Comparison of ENCODE assay signal across 8 cellular contexts in the genomic region with DNA sequence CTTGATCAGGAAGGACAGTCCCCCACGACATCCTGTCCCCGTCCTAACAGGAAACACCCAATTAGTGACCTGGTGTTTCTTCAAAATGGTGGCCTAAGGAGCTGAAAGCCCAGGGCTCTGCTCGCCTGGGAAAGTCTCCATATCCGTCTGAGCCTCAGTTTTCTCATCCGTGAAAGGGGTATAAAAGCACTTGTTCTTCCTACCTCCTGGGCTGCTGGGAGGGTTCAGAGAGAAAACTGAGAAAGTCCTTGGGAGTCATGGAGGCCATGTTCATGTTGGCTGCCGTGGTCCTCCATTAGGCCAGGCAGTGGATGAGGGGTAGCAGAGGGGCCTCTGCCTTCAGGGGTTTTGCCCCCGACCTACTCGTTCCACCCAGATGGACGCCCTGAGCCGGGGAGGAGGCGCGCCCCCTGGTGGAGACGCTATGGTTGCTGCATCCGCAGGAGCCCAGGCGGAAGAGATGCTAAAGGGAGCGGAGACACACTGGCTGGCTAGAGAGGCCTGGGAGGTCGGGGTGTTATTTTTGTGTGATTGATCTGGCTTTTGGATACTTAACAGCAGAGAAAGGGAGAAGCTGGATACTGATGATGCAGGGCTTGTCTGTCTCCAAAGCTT.
A peak's percentile ranks its signal among the peaks of the same experiment; 100 is the strongest.
DNase-seq lines count a peak whose midpoint lies in the region; ATAC-seq, FAIRE-seq and TF ChIP-seq lines count a peak whose summit lies in the region.

No MANE protein-coding gene starts in this region.

- no peak overlapping the region for H3K9ac ChIP-seq in astrocyte (ENCODE audit: low read length)

- WGBS in small intestine, 3 donors: 61 to 85% (median 79%) methylated on average over 17 of the region's 17 CpGs

- H3K4me3 Mint-ChIP-seq in T-helper 17 cell: no peak overlapping the region
- H3K4me3 Mint-ChIP-seq in astrocyte (ENCODE audit: unreplicated experiment): no peak overlapping the region

- H3K36me3 Mint-ChIP-seq in T-helper 17 cell (ENCODE audit: low read depth) (peaks cover 2% of the 10 kb centered on the region), astrocyte (ENCODE audit: low read depth, unreplicated experiment) (peaks cover 5% of the 10 kb centered on the region)

- no peak overlapping the region for H3K27ac ChIP-seq in astrocyte (ENCODE audit: low read depth, low read length)
- no peak overlapping the region for H3K27ac ChIP-seq in small intestine (ENCODE audit: low read depth in 1 of 2, low read length in 1 of 2)

- no peak overlapping the region for H3K4me3 ChIP-seq in GM12865 (ENCODE audit: low read depth, low read length)
- H3K4me3 ChIP-seq in astrocyte (ENCODE audit: insufficient read depth, low read depth, low read length): no peak overlapping the region
- H3K4me3 ChIP-seq in small intestine (ENCODE audit: low read depth in 1 of 2, low read length in 2 of 2): no peak overlapping the region

- H3K9me3 ChIP-seq in T-helper 17 cell (ENCODE audit: control insufficient read depth, low read length, poor library complexity, severe bottlenecking) (no peaks in the 10 kb centered on the region), astrocyte (ENCODE audit: insufficient read depth, low read depth, low read length) (no peaks in the 10 kb centered on the region), small intestine (ENCODE audit: control insufficient read depth, low read depth) (no peaks in the 10 kb centered on the region)

- H4K20me1 ChIP-seq in astrocyte (ENCODE audit: insufficient read depth, low read length): peaks cover 3% of the 10 kb centered on the region

- no peaks in the 10 kb centered on the region for H3K27me3 Mint-ChIP-seq in T-helper 17 cell
- H3K27me3 Mint-ChIP-seq in astrocyte (ENCODE audit: low read depth, unreplicated experiment): no peaks in the 10 kb centered on the region

- DNase-seq in GM12865 (ENCODE audit: low read depth): peak; percentile 75
- DNase-seq in T-helper 17 cell: peak; percentile 43 to 53 (median 51)
- no peak for DNase-seq in astrocyte (ENCODE audit: low read depth)
- peak; percentile 15 for DNase-seq in medulla oblongata (ENCODE audit: extremely low spot score)
- peak; percentile 14 to 55 (median 28) for DNase-seq in stimulated activated naive CD4-positive, alpha-beta T cell (lab: John Stamatoyannopoulos, UW)
- no peak for DNase-seq in small intestine
- no peak for DNase-seq in amniotic stem cell (lab: John Stamatoyannopoulos, UW)

- ATAC-seq in T-helper 17 cell: peak; percentile 56
- no peak for ATAC-seq in HG03565 (IDR thresholded peaks at IDR 0.05; ENCODE audit: unreplicated experiment)

- H3K4me2 ChIP-seq in astrocyte (ENCODE audit: low read length): no peak overlapping the region

- peak; percentile 89 for TF ChIP-seq CTCF in GM12865 (IDR thresholded peaks at IDR 0.05; ENCODE audit: insufficient read depth, low read depth, low read length, missing control alignments)
- peak; percentile 23 for TF ChIP-seq CTCF in astrocyte (IDR thresholded peaks at IDR 0.05; ENCODE audit: insufficient read depth, low read depth, low read length)

- no peaks in the 10 kb centered on the region for H3K79me2 ChIP-seq in astrocyte (ENCODE audit: insufficient read depth, low read length)

- H3K36me3 ChIP-seq in astrocyte (ENCODE audit: insufficient read depth, low read length) (no peaks in the 10 kb centered on the region), small intestine (ENCODE audit: control insufficient read depth in 2 of 2, insufficient read depth in 2 of 2, low read length in 2 of 2) (no peaks in the 10 kb centered on the region)

- H3K27me3 ChIP-seq in astrocyte (ENCODE audit: insufficient read depth, low read length) (no peaks in the 10 kb centered on the region), small intestine (ENCODE audit: control insufficient read depth in 2 of 2, insufficient read depth in 2 of 2, low read length in 2 of 2) (no peaks in the 10 kb centered on the region)

- peak overlapping the region; percentile 37 for H3K27ac Mint-ChIP-seq in T-helper 17 cell
- no peak overlapping the region for H3K27ac Mint-ChIP-seq in astrocyte (ENCODE audit: unreplicated experiment)

- H3K9me3 Mint-ChIP-seq in astrocyte (ENCODE audit: unreplicated experiment): no peaks in the 10 kb centered on the region

- H2AFZ ChIP-seq in astrocyte (ENCODE audit: low read depth, low read length): no peak overlapping the region

- peaks cover 33% of the 10 kb centered on the region for H3K4me1 Mint-ChIP-seq in T-helper 17 cell
- H3K4me1 Mint-ChIP-seq in astrocyte (ENCODE audit: low read depth, unreplicated experiment): peaks cover 10% of the 10 kb centered on the region

- no peak for FAIRE-seq in astrocyte (lab: Jason Lieb, UNC)
- FAIRE-seq in small intestine (lab: Jason Lieb, UNC): no peak

- H3K4me1 ChIP-seq in astrocyte (ENCODE audit: insufficient read depth, low read length) (no peaks in the 10 kb centered on the region), small intestine (ENCODE audit: control insufficient read depth in 2 of 2, insufficient read depth in 1 of 2, low read depth in 1 of 2, low read length in 1 of 2) (peaks cover 0 to 4% of the 10 kb centered on the region in 2 donors)

Comparison
In these comparisons a context has a peak if more than half of its experiments do, and no peak if none do; other contexts are left out.
1. DNase-seq: peak in GM12865 (single experiment), T-helper 17 cell (3 of 3), medulla oblongata (single experiment) and stimulated activated naive CD4-positive, alpha-beta T cell (6 of 6); none in astrocyte (single experiment), small intestine (single experiment) and amniotic stem cell (single experiment).